Comparison of ENCODE assay signal across 8 cellular contexts in genomic region chr12:123388948-123389559, GRCh38.
DNase-seq lines count a peak whose midpoint lies in the region; ATAC-seq and TF ChIP-seq lines count a peak whose summit lies in the region.

No MANE protein-coding gene starts in this region.

- no peaks in the 10 kb centered on the region for H3K9me3 Mint-ChIP-seq in memory B cell
- H3K9me3 Mint-ChIP-seq in T-helper 2 cell treated with Interferon-gamma antibody and Interleukin-4, amounts not matched to agents 5 μg/mL and 100 μg/mL, for 36 hours, result no peaks in the 10 kb centered on the region

- peak overlapping the region; percentile 85 for H3K27ac ChIP-seq in C4-2B

- H3K36me3 ChIP-seq in adipocyte (ENCODE audit: control insufficient read depth, insufficient read depth, low read length, severe bottlenecking), result peaks cover 32% of the 10 kb centered on the region

- H3K27me3 Mint-ChIP-seq in memory B cell, result no peaks in the 10 kb centered on the region
- H3K27me3 Mint-ChIP-seq in T-helper 2 cell treated with Interferon-gamma antibody and Interleukin-4, amounts not matched to agents 5 μg/mL and 100 μg/mL, for 36 hours (ENCODE audit: low read depth), result no peaks in the 10 kb centered on the region

- peak; percentile 4 for ATAC-seq in GM21786 (IDR thresholded peaks at IDR 0.05; ENCODE audit: unreplicated experiment)
- ATAC-seq in memory B cell (ENCODE audit: low read depth), result peak; percentile 55
- no peak for ATAC-seq in GM19351 (IDR thresholded peaks at IDR 0.05; ENCODE audit: unreplicated experiment)

- no peak for DNase-seq in adipocyte (ENCODE audit: low read depth)
- DNase-seq in memory B cell (ENCODE audit: low spot score in 2 of 2), result no peak
- no peak for DNase-seq in T-helper 2 cell treated with Interferon-gamma antibody and Interleukin-4, amounts not matched to agents 5 μg/mL and 100 μg/mL, for 36 hours (ENCODE audit: low spot score)
- no peak for DNase-seq in retina
- no peak for DNase-seq in RPMI8226

- H3K36me3 Mint-ChIP-seq in memory B cell, result peaks cover 7% of the 10 kb centered on the region
- peaks cover 31% of the 10 kb centered on the region for H3K36me3 Mint-ChIP-seq in T-helper 2 cell treated with Interferon-gamma antibody and Interleukin-4, amounts not matched to agents 5 μg/mL and 100 μg/mL, for 36 hours (ENCODE audit: low read depth)

- H3K4me3 Mint-ChIP-seq in memory B cell, result no peak overlapping the region
- no peak overlapping the region for H3K4me3 Mint-ChIP-seq in T-helper 2 cell treated with Interferon-gamma antibody and Interleukin-4, amounts not matched to agents 5 μg/mL and 100 μg/mL, for 36 hours

- peaks cover 20% of the 10 kb centered on the region for H3K4me1 Mint-ChIP-seq in memory B cell
- H3K4me1 Mint-ChIP-seq in T-helper 2 cell treated with Interferon-gamma antibody and Interleukin-4, amounts not matched to agents 5 μg/mL and 100 μg/mL, for 36 hours (ENCODE audit: low read depth), result peaks cover 39% of the 10 kb centered on the region

- no peak overlapping the region for H3K27ac Mint-ChIP-seq in memory B cell
- no peak overlapping the region for H3K27ac Mint-ChIP-seq in T-helper 2 cell treated with Interferon-gamma antibody and Interleukin-4, amounts not matched to agents 5 μg/mL and 100 μg/mL, for 36 hours

- peak overlapping the region; percentile 88 for H3K9ac ChIP-seq in adipocyte (ENCODE audit: low read length)

- no peak for TF ChIP-seq CTCF in C4-2B (conservative IDR thresholded peaks at IDR 0.05)

- no peaks in the 10 kb centered on the region for H3K27me3 ChIP-seq in adipocyte (replicated peaks; ENCODE audit: control insufficient read depth, insufficient read depth, low read length)

- H3K9me3 ChIP-seq in adipocyte (ENCODE audit: control insufficient read depth, low read length), result no peaks in the 10 kb centered on the region

- H3K4me1 ChIP-seq in adipocyte (ENCODE audit: control insufficient read depth, insufficient read depth, low read length), result peaks cover 30% of the 10 kb centered on the region

- peak overlapping the region; percentile 86 for H3K4me3 ChIP-seq in adipocyte (ENCODE audit: low read length)
